Comparison of ENCODE assay signal across 2 cellular contexts in genomic region chr18:22935431-22935830, GRCh38.
TF ChIP-seq lines count a peak whose summit lies in the region.

No MANE protein-coding gene starts in this region.

TF ChIP-seq in SK-N-SH treated with all-trans-retinoic acid at 6 μM for 48 hours, 23 proteins besides CTCF, POLR2A, EP300 and RAD21 (continued from another document):
- TF ChIP-seq ARNTL (CRISPR knock-in tag; IDR thresholded peaks at IDR 0.05; ENCODE audit: borderline replicate concordance, low read depth), result no peak
- no peak for TF ChIP-seq RARB (CRISPR knock-in tag; IDR thresholded peaks at IDR 0.05)
- TF ChIP-seq TOX (CRISPR knock-in tag; IDR thresholded peaks at IDR 0.05; ENCODE audit: borderline replicate concordance), result no peak
- TF ChIP-seq PPARA (CRISPR knock-in tag; IDR thresholded peaks at IDR 0.05; ENCODE audit: borderline replicate concordance), result no peak
- TF ChIP-seq CREB5 (CRISPR knock-in tag; IDR thresholded peaks at IDR 0.05; ENCODE audit: low read depth), result no peak

TF ChIP-seq in WTC11, 78 proteins besides CTCF, POLR2A, EP300 and RAD21 (continued from another document):
- TF ChIP-seq, protein P1, sequence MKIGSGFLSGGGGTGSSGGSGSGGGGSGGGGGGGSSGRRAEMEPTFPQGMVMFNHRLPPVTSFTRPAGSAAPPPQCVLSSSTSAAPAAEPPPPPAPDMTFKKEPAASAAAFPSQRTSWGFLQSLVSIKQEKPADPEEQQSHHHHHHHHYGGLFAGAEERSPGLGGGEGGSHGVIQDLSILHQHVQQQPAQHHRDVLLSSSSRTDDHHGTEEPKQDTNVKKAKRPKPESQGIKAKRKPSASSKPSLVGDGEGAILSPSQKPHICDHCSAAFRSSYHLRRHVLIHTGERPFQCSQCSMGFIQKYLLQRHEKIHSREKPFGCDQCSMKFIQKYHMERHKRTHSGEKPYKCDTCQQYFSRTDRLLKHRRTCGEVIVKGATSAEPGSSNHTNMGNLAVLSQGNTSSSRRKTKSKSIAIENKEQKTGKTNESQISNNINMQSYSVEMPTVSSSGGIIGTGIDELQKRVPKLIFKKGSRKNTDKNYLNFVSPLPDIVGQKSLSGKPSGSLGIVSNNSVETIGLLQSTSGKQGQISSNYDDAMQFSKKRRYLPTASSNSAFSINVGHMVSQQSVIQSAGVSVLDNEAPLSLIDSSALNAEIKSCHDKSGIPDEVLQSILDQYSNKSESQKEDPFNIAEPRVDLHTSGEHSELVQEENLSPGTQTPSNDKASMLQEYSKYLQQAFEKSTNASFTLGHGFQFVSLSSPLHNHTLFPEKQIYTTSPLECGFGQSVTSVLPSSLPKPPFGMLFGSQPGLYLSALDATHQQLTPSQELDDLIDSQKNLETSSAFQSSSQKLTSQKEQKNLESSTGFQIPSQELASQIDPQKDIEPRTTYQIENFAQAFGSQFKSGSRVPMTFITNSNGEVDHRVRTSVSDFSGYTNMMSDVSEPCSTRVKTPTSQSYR (CRISPR knock-in tag; IDR thresholded peaks at IDR 0.05), result no peak
- TF ChIP-seq ZNF423 (CRISPR knock-in tag; IDR thresholded peaks at IDR 0.05) (no peak), JAZF1 (CRISPR knock-in tag; IDR thresholded peaks at IDR 0.05) (no peak), HMGA2 (CRISPR knock-in tag; IDR thresholded peaks at IDR 0.05) (no peak), NFATC4 (CRISPR knock-in tag; IDR thresholded peaks at IDR 0.05) (no peak), HMGXB4 (CRISPR knock-in tag; IDR thresholded peaks at IDR 0.05) (no peak), TEAD1 (CRISPR knock-in tag; IDR thresholded peaks at IDR 0.05) (no peak), MYBL2 (CRISPR knock-in tag; IDR thresholded peaks at IDR 0.05) (no peak), PRDM15 (CRISPR knock-in tag; IDR thresholded peaks at IDR 0.05) (no peak)
- TF ChIP-seq, protein P2, sequence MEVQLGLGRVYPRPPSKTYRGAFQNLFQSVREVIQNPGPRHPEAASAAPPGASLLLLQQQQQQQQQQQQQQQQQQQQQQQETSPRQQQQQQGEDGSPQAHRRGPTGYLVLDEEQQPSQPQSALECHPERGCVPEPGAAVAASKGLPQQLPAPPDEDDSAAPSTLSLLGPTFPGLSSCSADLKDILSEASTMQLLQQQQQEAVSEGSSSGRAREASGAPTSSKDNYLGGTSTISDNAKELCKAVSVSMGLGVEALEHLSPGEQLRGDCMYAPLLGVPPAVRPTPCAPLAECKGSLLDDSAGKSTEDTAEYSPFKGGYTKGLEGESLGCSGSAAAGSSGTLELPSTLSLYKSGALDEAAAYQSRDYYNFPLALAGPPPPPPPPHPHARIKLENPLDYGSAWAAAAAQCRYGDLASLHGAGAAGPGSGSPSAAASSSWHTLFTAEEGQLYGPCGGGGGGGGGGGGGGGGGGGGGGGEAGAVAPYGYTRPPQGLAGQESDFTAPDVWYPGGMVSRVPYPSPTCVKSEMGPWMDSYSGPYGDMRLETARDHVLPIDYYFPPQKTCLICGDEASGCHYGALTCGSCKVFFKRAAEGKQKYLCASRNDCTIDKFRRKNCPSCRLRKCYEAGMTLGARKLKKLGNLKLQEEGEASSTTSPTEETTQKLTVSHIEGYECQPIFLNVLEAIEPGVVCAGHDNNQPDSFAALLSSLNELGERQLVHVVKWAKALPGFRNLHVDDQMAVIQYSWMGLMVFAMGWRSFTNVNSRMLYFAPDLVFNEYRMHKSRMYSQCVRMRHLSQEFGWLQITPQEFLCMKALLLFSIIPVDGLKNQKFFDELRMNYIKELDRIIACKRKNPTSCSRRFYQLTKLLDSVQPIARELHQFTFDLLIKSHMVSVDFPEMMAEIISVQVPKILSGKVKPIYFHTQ (CRISPR knock-in tag; IDR thresholded peaks at IDR 0.05), result no peak
TF ChIP-seq in WTC11: peak in this region for 0.
